8 cellular contexts compared by ENCODE assay signal in genomic region chr5:150438873-150439546, GRCh38. TPM values are rescaled to one million over a fixed set of nuclear protein-coding genes. Genes with fewer than 3 reads are reported as not detected.
A peak's percentile ranks its signal among the peaks of the same experiment; 100 is the strongest.
DNase-seq lines count a peak whose midpoint lies in the region; ATAC-seq and TF ChIP-seq lines count a peak whose summit lies in the region.

No MANE protein-coding gene starts in this region.

- TF ChIP-seq CTCF in BE2C (IDR thresholded peaks at IDR 0.05; ENCODE audit: low read depth, low read length) = peak; percentile 74
- TF ChIP-seq CTCF in WI38 (IDR thresholded peaks at IDR 0.05; ENCODE audit: low read depth, low read length) = peak; percentile 68
- peak; percentile 35 for TF ChIP-seq CTCF in liver (IDR thresholded peaks at IDR 0.05; ENCODE audit: low read depth, low read length, missing input control)

- WGBS in liver = 63% methylated on average over 4 of the region's 4 CpGs

- no peak for ATAC-seq in GM19397 (IDR thresholded peaks at IDR 0.05; ENCODE audit: unreplicated experiment)
- no peak for ATAC-seq in GM18858 (IDR thresholded peaks at IDR 0.05; ENCODE audit: unreplicated experiment)
- no peak for ATAC-seq in GM18873 (IDR thresholded peaks at IDR 0.05; ENCODE audit: low FRiP score, unreplicated experiment)
- ATAC-seq in GM18498 (IDR thresholded peaks at IDR 0.05; ENCODE audit: unreplicated experiment) = no peak

- 0 out of 2 replicates have a peak, but pooled peaks cover 3% of the 10 kb centered on the region for H3K4me1 ChIP-seq in BE2C
- H3K4me1 ChIP-seq in liver (ENCODE audit: control insufficient read depth in 4 of 4, insufficient read depth in 4 of 4, low read length in 3 of 4) = peaks cover 0 to 6% (median 0%) of the 10 kb centered on the region in 4 donors

- H3K9me3 ChIP-seq in BE2C (no peaks in the 10 kb centered on the region), liver (ENCODE audit: control insufficient read depth in 4 of 4, low read length in 3 of 4) (no peaks in the 10 kb centered on the region)

- TF ChIP-seq RAD21 in liver (IDR thresholded peaks at IDR 0.05) = peak in 1 of 2 donors; percentile 57

- H3K9ac ChIP-seq in liver (ENCODE audit: low read depth in 1 of 2, low read length in 2 of 2) = no peak overlapping the region

- no peak overlapping the region for H3K27ac ChIP-seq in liver (ENCODE audit: low read depth in 1 of 2, low read length in 2 of 2)

- DNase-seq in BE2C = peak; percentile 57
- DNase-seq in H7 = peak; percentile 81

- peaks cover 13% of the 10 kb centered on the region for H3K36me3 ChIP-seq in BE2C
- peaks cover 6% of the 10 kb centered on the region for H3K36me3 ChIP-seq in H7 (replicated peaks; ENCODE audit: control insufficient read depth, insufficient read depth, low read length)
- H3K36me3 ChIP-seq in liver (ENCODE audit: control insufficient read depth in 4 of 4, insufficient read depth in 3 of 4, low read depth in 1 of 4, low read length in 3 of 4) = peaks cover 0 to 14% (median 11%) of the 10 kb centered on the region in 4 donors

- H3K4me3 ChIP-seq in BE2C (ENCODE audit: low read depth, low read length) (no peak overlapping the region), H7 (ENCODE audit: insufficient read depth, low read depth, low read length) (no peak overlapping the region), WI38 (ENCODE audit: low read depth, low read length) (no peak overlapping the region), liver (ENCODE audit: low read depth in 1 of 3, low read length in 3 of 3) (no peak overlapping the region)

- H3K27me3 ChIP-seq in BE2C (no peaks in the 10 kb centered on the region), H7 (ENCODE audit: control insufficient read depth, insufficient read depth, low read length) (no peaks in the 10 kb centered on the region), liver (ENCODE audit: control insufficient read depth in 4 of 4, insufficient read depth in 4 of 4, low read length in 3 of 4) (no peaks in the 10 kb centered on the region)

TF ChIP-seq in liver, 16 proteins besides CTCF, POLR2A, EP300 and RAD21:
- TF ChIP-seq NR2F2 (IDR thresholded peaks at IDR 0.05) (no peak), JUND (IDR thresholded peaks at IDR 0.05) (no peak), FOXA2 (IDR thresholded peaks at IDR 0.05) (no peak), HNF4A (conservative IDR thresholded peaks at IDR 0.05) (peak in 1 of 2 donors; percentile 6), HNF4G (IDR thresholded peaks at IDR 0.05) (no peak), RXRA (IDR thresholded peaks at IDR 0.05) (peak in 1 of 2 donors; percentile 48), ZBTB33 (IDR thresholded peaks at IDR 0.05) (no peak), GABPA (IDR thresholded peaks at IDR 0.05 in 1 of 2, conservative IDR thresholded peaks at IDR 0.05 in 1 of 2) (no peak), SP1 (IDR thresholded peaks at IDR 0.05) (no peak), YY1 (IDR thresholded peaks at IDR 0.05) (no peak)

RNA-seq across cellular contexts. Expression of gene RPS14, which starts 10.5 kb away (rescaled TPM):
- 2,025 TPM for polyA plus RNA-seq in BE2C (2012; ENCODE audit: insufficient read depth, insufficient read length, low read depth)
- total RNA-seq in H7 (2014; rRNA removed; shearing (Covaris generic)) = 2,734 and 3,255 TPM in 2 replicates
- total RNA-seq in liver = 100 to 1,000 TPM; 822 to 948 TPM
- 100 to 1,000 TPM; 609 to 956 TPM for polyA plus RNA-seq in liver

RNA-seq across cellular contexts. Expression of gene CD74, which starts 26.3 kb away (rescaled TPM):
- 0.91 TPM for polyA plus RNA-seq in BE2C (2012; ENCODE audit: insufficient read depth, insufficient read length, low read depth)
- 18.0 and 32.2 TPM in 2 replicates for total RNA-seq in H7 (2014; rRNA removed; shearing (Covaris generic))
- total RNA-seq in liver = 100 to 1,000 TPM; 176 to 214 TPM
- polyA plus RNA-seq in liver = 100 to 1,000 TPM; 299 to 327 TPM
